ENCODE assay signal across 8 cellular contexts in the genomic region with DNA sequence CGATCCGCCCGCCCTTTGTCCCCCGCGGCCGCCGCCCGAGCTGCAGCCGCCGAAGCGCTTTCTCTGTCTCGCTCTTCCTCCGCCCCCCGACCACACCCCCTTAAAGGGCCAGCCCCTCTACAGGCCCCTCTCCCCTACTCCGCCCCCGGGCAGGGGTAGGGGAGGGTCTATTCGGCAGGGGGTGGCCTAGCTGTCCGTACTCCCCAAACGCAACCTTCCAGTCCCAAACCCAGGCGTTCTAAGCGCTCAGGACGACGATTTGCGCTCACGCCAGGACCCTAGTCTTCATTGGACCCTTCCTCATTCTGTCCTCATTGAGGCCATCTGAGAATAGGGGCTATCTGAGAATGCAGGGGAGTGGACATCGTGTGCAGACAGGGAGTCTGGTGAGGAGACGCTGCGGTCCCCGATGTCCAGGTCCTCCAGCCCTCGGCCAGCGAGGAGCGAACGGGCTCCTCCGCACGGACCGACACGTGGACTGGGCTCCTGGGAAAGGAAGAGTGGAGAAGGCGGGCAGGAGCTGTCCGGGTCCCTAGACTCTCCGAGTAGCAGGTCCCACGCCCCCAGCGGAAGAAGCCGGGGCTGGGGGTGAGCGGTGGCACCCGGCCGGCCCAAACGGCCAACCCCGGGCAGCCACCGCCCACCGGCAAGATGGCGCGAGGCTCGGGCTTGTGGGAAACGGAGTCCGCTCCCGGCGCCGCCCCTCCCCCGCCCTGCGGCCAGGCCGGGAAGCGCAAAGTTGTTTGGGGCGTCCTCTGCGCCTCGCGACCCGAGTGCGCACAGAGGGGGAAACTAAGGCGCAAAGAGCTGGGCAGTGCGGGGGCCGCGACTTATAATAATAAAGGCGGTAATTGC. TPM values are rescaled to one million over a fixed set of nuclear protein-coding genes. Genes with fewer than 3 reads are reported as not detected.
A peak's percentile ranks its signal among the peaks of the same experiment; 100 is the strongest.
DNase-seq lines count a peak whose midpoint lies in the region; ATAC-seq and TF ChIP-seq lines count a peak whose summit lies in the region.

Gene PPP1R14B (minus strand): TSS at position 70 of the 855 bp plus-strand sequence. CDS start 270 bp downstream, outside the sequence.

- H3K36me3 ChIP-seq in BJ (ENCODE audit: control insufficient read depth, insufficient read depth, low read length) = peaks cover 11% of the 10 kb centered on the region
- peaks cover 11 to 19% of the 10 kb centered on the region in 2 donors for H3K36me3 ChIP-seq in neuronal stem cell (replicated peaks in 1 of 2; ENCODE audit: control insufficient read depth in 2 of 2, insufficient read depth in 2 of 2, low read length in 2 of 2)

- H3K4me1 Mint-ChIP-seq in activated naive CD4-positive, alpha-beta T cell treated with anti-CD3 and anti-CD28 coated beads, Interleukin-2, amount 50 U/mL, for 24 hours = peaks cover 22% of the 10 kb centered on the region

- H3K36me3 Mint-ChIP-seq in activated naive CD4-positive, alpha-beta T cell treated with anti-CD3 and anti-CD28 coated beads, Interleukin-2, amount 50 U/mL, for 24 hours = no peaks in the 10 kb centered on the region

- peak within 1 kb of the TSS; percentile 52 for H2BK120ac ChIP-seq in neuronal stem cell (ENCODE audit: low read depth, low read length)

- peak within 1 kb of the TSS; percentile 83 for H2AFZ ChIP-seq in neuronal stem cell (ENCODE audit: low read length)

- H3K4me3 ChIP-seq in BJ (ENCODE audit: low read depth, low read length) (peak within 1 kb of the TSS; percentile 94), NB4 (ENCODE audit: low read depth, low read length) (peak within 1 kb of the TSS; percentile 87), neuronal stem cell (ENCODE audit: low read length in 2 of 2) (peak within 1 kb of the TSS; percentile 70 to 94)

- peaks cover 16% of the 10 kb centered on the region for H3K79me1 ChIP-seq in neuronal stem cell (ENCODE audit: low read depth, low read length)

- peak; percentile 50 for TF ChIP-seq POLR2A in NB4 (IDR thresholded peaks at IDR 0.05; ENCODE audit: extremely low read depth, insufficient read length)

- no peaks in the 10 kb centered on the region for H3K9me3 Mint-ChIP-seq in activated naive CD4-positive, alpha-beta T cell treated with anti-CD3 and anti-CD28 coated beads, Interleukin-2, amount 50 U/mL, for 24 hours

- H3K27ac ChIP-seq in neuronal stem cell (replicated peaks; ENCODE audit: low read length) (peak within 1 kb of the TSS; percentile 61), temporal lobe (ENCODE audit: low read depth, low read length) (peak within 1 kb of the TSS; percentile 64)

- POLR2A ChIA-PET in BJ (lab: Charles Lee) = no interaction called here

- peak within 1 kb of the TSS; percentile 97 for H2BK12ac ChIP-seq in neuronal stem cell (ENCODE audit: low read length)

- CTCF ChIA-PET in BJ (lab: Yijun Ruan, JAX) = interaction anchor here (0.6 to 8.2 kb wide), 10 partner anchors 10 to 597 kb away, joined by 3 to 92 read pairs (median 4); partner anchors contain the start of genes CATSPERZ, CDC42BPG, ESRRA and FERMT3

- TF ChIP-seq CTCF in BJ (IDR thresholded peaks at IDR 0.05; ENCODE audit: insufficient read depth, low read depth, low read length) (no peak), NB4 (IDR thresholded peaks at IDR 0.05; ENCODE audit: low read depth, low read length) (no peak)

- peak within 1 kb of the TSS; percentile 95 for H3K4me3 Mint-ChIP-seq in activated naive CD4-positive, alpha-beta T cell treated with anti-CD3 and anti-CD28 coated beads, Interleukin-2, amount 50 U/mL, for 24 hours

- H3K27me3 ChIP-seq in BJ (ENCODE audit: control insufficient read depth, insufficient read depth, low read length) (no peaks in the 10 kb centered on the region), neuronal stem cell (ENCODE audit: control insufficient read depth in 3 of 3, insufficient read depth in 3 of 3, low read depth in 1 of 3, low read length in 3 of 3) (no peaks in the 10 kb centered on the region)

- H3K14ac ChIP-seq in neuronal stem cell (ENCODE audit: low read length) = peak within 1 kb of the TSS; percentile 96

- H3K27me3 Mint-ChIP-seq in activated naive CD4-positive, alpha-beta T cell treated with anti-CD3 and anti-CD28 coated beads, Interleukin-2, amount 50 U/mL, for 24 hours = no peaks in the 10 kb centered on the region

- H3K23ac ChIP-seq in neuronal stem cell (ENCODE audit: low read depth, low read length, poor library complexity) = peak within 1 kb of the TSS; percentile 96

- peak within 1 kb of the TSS; percentile 98 for H2AK5ac ChIP-seq in neuronal stem cell (ENCODE audit: low read depth, low read length)

- ATAC-seq in GM21390 (IDR thresholded peaks at IDR 0.05; ENCODE audit: unreplicated experiment) (peak; percentile 35), SK-N-SH treated with all-trans-retinoic acid at 6 μM for 48 hours (peak; percentile 77)

- peak within 1 kb of the TSS; percentile 47 for H2BK15ac ChIP-seq in neuronal stem cell (ENCODE audit: low read length)

- no peak within 1 kb of the TSS for H4K91ac ChIP-seq in neuronal stem cell (ENCODE audit: low read depth, low read length, poor library complexity)

- H3K4me2 ChIP-seq in neuronal stem cell (ENCODE audit: insufficient read depth, low read length, poor library complexity, severe bottlenecking) = peak within 1 kb of the TSS; percentile 98

- DNase-seq in BJ (ENCODE audit: low read depth) (no peak), NB4 (ENCODE audit: low read depth) (peak; percentile 93), germinal center (ENCODE audit: low spot score) (peak; percentile 83), neuronal stem cell (ENCODE audit: low spot score) (peak; percentile 87)

- peaks cover 25 to 43% of the 10 kb centered on the region in 2 donors for H3K4me1 ChIP-seq in neuronal stem cell (ENCODE audit: control insufficient read depth in 2 of 2, insufficient read depth in 1 of 2, low read depth in 1 of 2, low read length in 2 of 2)

- peak within 1 kb of the TSS; percentile 95 for H3K9ac ChIP-seq in neuronal stem cell (ENCODE audit: low read depth, low read length, poor library complexity)

- peak within 1 kb of the TSS; percentile 92 for H3K18ac ChIP-seq in neuronal stem cell (ENCODE audit: low read length)

- H3K27ac Mint-ChIP-seq in activated naive CD4-positive, alpha-beta T cell treated with anti-CD3 and anti-CD28 coated beads, Interleukin-2, amount 50 U/mL, for 24 hours = peak within 1 kb of the TSS; percentile 97

- peak within 1 kb of the TSS; percentile 76 for H2BK5ac ChIP-seq in neuronal stem cell (ENCODE audit: low read length)

- no peaks in the 10 kb centered on the region for H3K9me3 ChIP-seq in neuronal stem cell (replicated peaks in 1 of 2; ENCODE audit: control insufficient read depth in 2 of 2, insufficient read depth in 1 of 2, low read depth in 1 of 2, low read length in 2 of 2)

- peak within 1 kb of the TSS; percentile 86 for H4K8ac ChIP-seq in neuronal stem cell (ENCODE audit: low read depth, low read length)

- peak within 1 kb of the TSS; percentile 97 for H3K4ac ChIP-seq in neuronal stem cell (ENCODE audit: low read length)

- no CpG with 5 or more reads among the region's 73 CpGs for WGBS in neuronal stem cell (ENCODE audit: extremely low coverage in 2 of 2, insufficient read length in 2 of 2, insufficient replicate concordance in 1 of 2), 2 donors

TF ChIP-seq in SK-N-SH treated with all-trans-retinoic acid at 6 μM for 48 hours, 23 proteins besides CTCF, POLR2A, EP300 and RAD21 (continues in another document):
- TF ChIP-seq GLIS3 (CRISPR knock-in tag; IDR thresholded peaks at IDR 0.05) = no peak; the same call in 1 of the 2 replicates
- TF ChIP-seq BACH2 (CRISPR knock-in tag; IDR thresholded peaks at IDR 0.05; ENCODE audit: borderline replicate concordance) = no peak
- no peak for TF ChIP-seq ARNTL (CRISPR knock-in tag; IDR thresholded peaks at IDR 0.05; ENCODE audit: borderline replicate concordance, low read depth)
- no peak for TF ChIP-seq ZNF8 (CRISPR knock-in tag; IDR thresholded peaks at IDR 0.05)
- no peak for TF ChIP-seq TOX (CRISPR knock-in tag; IDR thresholded peaks at IDR 0.05; ENCODE audit: borderline replicate concordance)
- no peak for TF ChIP-seq CREB5 (CRISPR knock-in tag; IDR thresholded peaks at IDR 0.05; ENCODE audit: low read depth)
- no peak for TF ChIP-seq ESRRG (CRISPR knock-in tag; IDR thresholded peaks at IDR 0.05)
- no peak for TF ChIP-seq PPARA (CRISPR knock-in tag; IDR thresholded peaks at IDR 0.05; ENCODE audit: borderline replicate concordance)

RNA-seq across cellular contexts. Expression of gene PPP1R14B, which starts in this region (rescaled TPM):
- 174 and 283 TPM in 2 replicates for polyA plus RNA-seq in BJ (2011; rRNA removed)
- polyA minus RNA-seq in BJ (2011; rRNA and poly(A)+ RNA removed) = 55.6 and 75.0 TPM in 2 replicates
- polyA plus RNA-seq in neuronal stem cell (2013, experiment 1 of 2) = 292 TPM
- 280 TPM for polyA plus RNA-seq in neuronal stem cell (2013, experiment 2 of 2)
- 60.7 TPM for total RNA-seq in temporal lobe
